Comparison of ENCODE assay signal across 1 cellular context in the genomic region with DNA sequence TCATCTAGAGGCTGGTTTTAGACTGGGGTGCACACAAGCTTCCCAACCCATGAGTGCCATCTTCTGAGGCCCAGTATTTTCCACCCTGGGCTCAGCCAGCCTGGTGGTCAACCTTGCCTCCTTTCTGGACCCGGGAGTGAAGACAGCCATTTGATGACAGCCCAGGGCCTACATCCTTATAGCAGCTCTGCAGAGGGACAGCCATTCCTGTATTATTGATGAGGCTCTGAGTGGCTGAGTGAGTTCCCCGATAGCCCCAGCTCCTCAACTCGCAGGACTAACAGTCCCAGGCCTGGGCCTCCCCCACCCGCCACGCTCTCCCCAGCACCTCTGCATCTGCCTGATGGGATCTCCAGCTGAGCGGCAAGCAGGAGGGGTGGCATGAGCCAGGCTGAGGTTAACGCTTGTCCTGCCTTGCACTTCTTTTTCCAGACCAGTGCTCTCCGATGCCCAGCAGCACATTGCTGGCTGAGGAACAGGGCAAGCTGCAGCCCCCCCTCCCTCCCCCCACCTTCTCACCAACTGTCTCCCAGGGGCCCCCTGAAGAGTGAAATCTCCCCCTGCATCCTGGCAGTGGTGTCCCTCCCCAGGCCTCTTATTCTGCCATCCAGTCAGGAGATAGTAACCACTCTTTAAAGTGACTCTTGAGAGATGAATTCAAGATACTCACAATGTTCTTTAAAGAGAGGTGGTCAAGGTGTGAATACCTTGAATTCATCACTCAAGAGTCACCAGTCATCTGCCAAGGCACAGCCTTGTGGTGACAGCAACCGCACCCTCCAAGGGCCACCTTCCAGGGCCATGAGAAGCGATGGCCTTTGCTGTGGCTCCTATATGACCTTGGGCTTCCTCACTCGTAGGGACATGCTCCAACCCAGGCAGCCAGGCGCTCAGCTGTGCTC.
TF ChIP-seq lines count a peak whose summit lies in the region.

No MANE protein-coding gene starts in this region.

TF ChIP-seq in H1, 55 proteins besides CTCF, POLR2A, EP300 and RAD21:
- TF ChIP-seq RXRA (IDR thresholded peaks at IDR 0.05; ENCODE audit: insufficient read depth, low read depth, low read length) (no peak), EGR1 (IDR thresholded peaks at IDR 0.05; ENCODE audit: borderline replicate concordance, low read depth, low read length) (no peak), SIRT6 (IDR thresholded peaks at IDR 0.05; ENCODE audit: low read length) (no peak), CHD2 (IDR thresholded peaks at IDR 0.05; ENCODE audit: low read length) (no peak), CBX8 (IDR thresholded peaks at IDR 0.05; ENCODE audit: borderline replicate concordance, low read depth, low read length) (no peak), BCL11A (IDR thresholded peaks at IDR 0.05; ENCODE audit: low read depth in 2 of 2, low read length in 2 of 2) (no peak), GTF2F1 (IDR thresholded peaks at IDR 0.05; ENCODE audit: borderline replicate concordance, low read depth, low read length) (no peak), SIN3A (conservative IDR thresholded peaks at IDR 0.05 in 1 of 2, IDR thresholded peaks at IDR 0.05 in 1 of 2; ENCODE audit: low read depth in 1 of 2, low read length in 2 of 2) (no peak), SP1 (IDR thresholded peaks at IDR 0.05; ENCODE audit: low read depth, low read length) (no peak), CREB1 (IDR thresholded peaks at IDR 0.05) (no peak), KDM4A (IDR thresholded peaks at IDR 0.05; ENCODE audit: low read depth, low read length, severe bottlenecking) (no peak), RFX5 (IDR thresholded peaks at IDR 0.05; ENCODE audit: borderline replicate concordance, low read depth, low read length) (no peak), SRF (IDR thresholded peaks at IDR 0.05; ENCODE audit: low read depth, low read length) (no peak), NRF1 (IDR thresholded peaks at IDR 0.05; ENCODE audit: low read depth, low read length) (no peak), HDAC2 (IDR thresholded peaks at IDR 0.05; ENCODE audit: borderline replicate concordance in 1 of 2, low read depth in 2 of 2, low read length in 2 of 2) (no peak), MAX (IDR thresholded peaks at IDR 0.05) (no peak), NANOG (IDR thresholded peaks at IDR 0.05; ENCODE audit: insufficient read depth, low read depth, low read length, poor library complexity, severe bottlenecking) (no peak)
